ENCODE assay signal across 23 cellular contexts in genomic region chr1:197063212-197063611, GRCh38. TPM values are rescaled to one million over a fixed set of nuclear protein-coding genes. Genes with fewer than 3 reads are reported as not detected.
DNase-seq lines count a peak whose midpoint lies in the region; ATAC-seq and TF ChIP-seq lines count a peak whose summit lies in the region.
"Had no signal": no experiment of that assay in that cellular context is flagged by ENCODE, and none has a peak within 500 bp of the region (broad histone marks: within the 10 kb centered on the region; RNA-seq: fewer than 3 reads in every experiment).

No MANE protein-coding gene starts in this region.

- intact Hi-C loops in mucosa of descending colon (cut with DNase I, micrococcal nuclease) = no loop called here
- intact Hi-C loops in left ventricle myocardium inferior (cut with micrococcal nuclease) = no loop called here

- in situ Hi-C loops in brain microvascular endothelial cell (cut with HindIII; ENCODE audit: low pct_ligation_motif_present, low sequenced_read_pairs) = no loop called here

- TF ChIP-seq CTCF in brain microvascular endothelial cell (IDR thresholded peaks at IDR 0.05; ENCODE audit: low read depth, low read length, missing control alignments) = peak; percentile 2
- no peak for TF ChIP-seq CTCF in mucosa of descending colon (IDR thresholded peaks at IDR 0.05)
- no peak for TF ChIP-seq CTCF in left ventricle myocardium inferior (IDR thresholded peaks at IDR 0.05; ENCODE audit: borderline replicate concordance)

- H3K36me3 ChIP-seq in brain microvascular endothelial cell (replicated peaks) = no peaks in the 10 kb centered on the region
- no peaks in the 10 kb centered on the region for H3K36me3 ChIP-seq in mucosa of descending colon (ENCODE audit: low read depth)
- no peaks in the 10 kb centered on the region for H3K36me3 ChIP-seq in left ventricle myocardium inferior
- H3K36me3 ChIP-seq: cardiac muscle cell, esophagus muscularis mucosa, right atrium auricular region, tibial artery had no signal

- H3K27ac ChIP-seq in brain microvascular endothelial cell (no peak overlapping the region), left ventricle myocardium inferior (replicated peaks) (no peak overlapping the region)
- H3K27ac ChIP-seq: cardiac muscle cell, esophagus muscularis mucosa, right atrium auricular region, tibial artery had no signal

- peak; percentile 26 for ATAC-seq in GM18861 (IDR thresholded peaks at IDR 0.05; ENCODE audit: unreplicated experiment)
- ATAC-seq in GM21528 (IDR thresholded peaks at IDR 0.05; ENCODE audit: low FRiP score, unreplicated experiment) = peak; percentile 16
- ATAC-seq in HG02938 (IDR thresholded peaks at IDR 0.05; ENCODE audit: unreplicated experiment) = peak; percentile 24
- no peak for ATAC-seq in mucosa of descending colon
- ATAC-seq: left ventricle myocardium superior had no signal

- H3K4me3 ChIP-seq in brain microvascular endothelial cell (ENCODE audit: low read depth, low read length) (no peak overlapping the region), mucosa of descending colon (no peak overlapping the region), left ventricle myocardium inferior (no peak overlapping the region)
- H3K4me3 ChIP-seq: cardiac muscle cell, esophagus muscularis mucosa, right atrium auricular region, tibial artery had no signal

- no peak for DNase-seq in brain microvascular endothelial cell
- DNase-seq in mucosa of descending colon = no peak
- no peak for DNase-seq in NCI-H1694 (lab: John Stamatoyannopoulos, UW)
- DNase-seq in EL = no peak
- no peak for DNase-seq in left ventricle myocardium inferior
- DNase-seq: activated CD4-positive, alpha-beta T cell treated with anti-CD3 and anti-CD28 coated beads for 48 hours; activated effector memory CD4-positive, alpha-beta T cell treated with anti-CD3 and anti-CD28 coated beads, Interleukin-2, amount 50 U/mL, for 16 hours; CD4-positive, CD25-positive, alpha-beta regulatory T cell; H9; left ventricle myocardium superior; NCI-H187; NCI-H226; RPMI8226; tibial artery had no signal

- H3K27me3 ChIP-seq in brain microvascular endothelial cell (replicated peaks) (no peaks in the 10 kb centered on the region), left ventricle myocardium inferior (ENCODE audit: low read depth) (no peaks in the 10 kb centered on the region)
- H3K27me3 ChIP-seq: cardiac muscle cell, esophagus muscularis mucosa, right atrium auricular region, tibial artery had no signal

- H3K9me3 ChIP-seq in mucosa of descending colon (no peaks in the 10 kb centered on the region), left ventricle myocardium inferior (replicated peaks) (no peaks in the 10 kb centered on the region)
- H3K9me3 ChIP-seq: esophagus muscularis mucosa, right atrium auricular region, tibial artery had no signal

- H3K4me1 ChIP-seq in mucosa of descending colon (ENCODE audit: low read depth) = no peaks in the 10 kb centered on the region
- no peaks in the 10 kb centered on the region for H3K4me1 ChIP-seq in left ventricle myocardium inferior
- H3K4me1 ChIP-seq: esophagus muscularis mucosa, right atrium auricular region, tibial artery had no signal

RNA-seq across cellular contexts. Expression of gene F13B, which starts 3.8 kb away (rescaled TPM):
- not detected for total RNA-seq in mucosa of descending colon
- not detected for total RNA-seq in left ventricle myocardium inferior
- total RNA-seq: cardiac muscle cell; CD4-positive, CD25-positive, alpha-beta regulatory T cell; dermis microvascular lymphatic vessel endothelial cell; esophagus muscularis mucosa; glomerular endothelial cell; H9; left ventricle myocardium superior; MCF 10A; right atrium auricular region had no signal
